Comparison of ENCODE assay signal across 20 cellular contexts in genomic region chr3:125694761-125695294, GRCh38.
A peak's percentile ranks its signal among the peaks of the same experiment; 100 is the strongest.
DNase-seq lines count a peak whose midpoint lies in the region; TF ChIP-seq lines count a peak whose summit lies in the region.
"Had no signal": no experiment of that assay in that cellular context is flagged by ENCODE, and none has a peak within 500 bp of the region (broad histone marks: within the 10 kb centered on the region; RNA-seq: fewer than 3 reads in every experiment).

No MANE protein-coding gene starts in this region.

- H3K4me1 Mint-ChIP-seq in T-helper 2 cell treated with Interferon-gamma antibody and Interleukin-4, amounts not matched to agents 5 μg/mL and 100 μg/mL, for 36 hours (ENCODE audit: low read depth), result peaks cover 4% of the 10 kb centered on the region
- H3K4me1 Mint-ChIP-seq: T-cell had no signal

- H3K36me3 Mint-ChIP-seq in T-helper 2 cell treated with Interferon-gamma antibody and Interleukin-4, amounts not matched to agents 5 μg/mL and 100 μg/mL, for 36 hours (ENCODE audit: low read depth), result no peaks in the 10 kb centered on the region
- H3K36me3 Mint-ChIP-seq: T-cell had no signal

- no peak overlapping the region for H3K27ac Mint-ChIP-seq in T-helper 2 cell treated with Interferon-gamma antibody and Interleukin-4, amounts not matched to agents 5 μg/mL and 100 μg/mL, for 36 hours
- H3K27ac Mint-ChIP-seq: activated naive CD4-positive, alpha-beta T cell treated with anti-CD3 and anti-CD28 coated beads for 36 hours; T-cell had no signal

- CTCF ChIA-PET in GM10248 (lab: Yijun Ruan, JAX), result no interaction called here

- no peak for TF ChIP-seq CTCF in GM10248 (IDR thresholded peaks at IDR 0.05; ENCODE audit: control extremely low read depth, extremely low read depth, low read depth, missing control alignments)

- no peak overlapping the region for H3K4me3 Mint-ChIP-seq in T-helper 2 cell treated with Interferon-gamma antibody and Interleukin-4, amounts not matched to agents 5 μg/mL and 100 μg/mL, for 36 hours
- H3K4me3 Mint-ChIP-seq: activated naive CD4-positive, alpha-beta T cell treated with anti-CD3 and anti-CD28 coated beads for 36 hours; T-cell had no signal

- POLR2A ChIA-PET in GM10248 (lab: Yijun Ruan, JAX), result no interaction called here

- H3K27me3 Mint-ChIP-seq in T-helper 2 cell treated with Interferon-gamma antibody and Interleukin-4, amounts not matched to agents 5 μg/mL and 100 μg/mL, for 36 hours (ENCODE audit: low read depth), result no peaks in the 10 kb centered on the region

- DNase-seq in DMS153 (lab: John Stamatoyannopoulos, UW) (peak; percentile 91), NCI-H1092 treated with DMSO at 0.1 percent for 48 hours (lab: John Stamatoyannopoulos, UW) (peak; percentile 53), NCI-H2227 treated with DMSO at 0.1 percent for 48 hours (lab: John Stamatoyannopoulos, UW) (peak; percentile 29), astrocyte of the hippocampus (ENCODE audit: low read depth, low spot score) (peak; percentile 77), GOT3 (lab: John Stamatoyannopoulos, UW) (no peak), UCSD-AML1 (lab: John Stamatoyannopoulos, UW; ENCODE audit: unreplicated experiment) (no peak), GM10248 (ENCODE audit: extremely low spot score) (no peak)
- DNase-seq in T-helper 2 cell treated with Interferon-gamma antibody and Interleukin-4, amounts not matched to agents 5 μg/mL and 100 μg/mL, for 36 hours (ENCODE audit: low spot score), result no peak
- DNase-seq: activated CD4-positive, alpha-beta T cell treated with anti-CD3 and anti-CD28 coated beads, Interleukin-2, amount 50 U/mL, for 48 hours; activated naive CD4-positive, alpha-beta T cell treated with anti-CD3 and anti-CD28 coated beads for 36 hours; Caco-2; effector CD4-positive, alpha-beta T cell; EL; left lung; mesendoderm; SHP77 treated with DMSO at 0.1 percent for 48 hours; sigmoid colon; stimulated activated naive CD4-positive, alpha-beta T cell treated with Interleukin-2 at 50 U/mL for 16 hours; T-cell; uterus had no signal

- no peaks in the 10 kb centered on the region for H3K9me3 Mint-ChIP-seq in T-helper 2 cell treated with Interferon-gamma antibody and Interleukin-4, amounts not matched to agents 5 μg/mL and 100 μg/mL, for 36 hours
- H3K9me3 Mint-ChIP-seq: activated naive CD4-positive, alpha-beta T cell treated with anti-CD3 and anti-CD28 coated beads for 36 hours; T-cell had no signal

Comparison
In these comparisons a context has a peak if more than half of its experiments do, and no peak if none do; other contexts are left out.
1. DNase-seq: peak in DMS153 (single experiment), NCI-H1092 treated with DMSO at 0.1 percent for 48 hours (single experiment), NCI-H2227 treated with DMSO at 0.1 percent for 48 hours (single experiment) and astrocyte of the hippocampus (single experiment); none in T-helper 2 cell treated with Interferon-gamma antibody and Interleukin-4, amounts not matched to agents 5 μg/mL and 100 μg/mL, for 36 hours (single experiment), GOT3 (single experiment), UCSD-AML1 (single experiment) and GM10248 (single experiment).